In the genomic region with DNA sequence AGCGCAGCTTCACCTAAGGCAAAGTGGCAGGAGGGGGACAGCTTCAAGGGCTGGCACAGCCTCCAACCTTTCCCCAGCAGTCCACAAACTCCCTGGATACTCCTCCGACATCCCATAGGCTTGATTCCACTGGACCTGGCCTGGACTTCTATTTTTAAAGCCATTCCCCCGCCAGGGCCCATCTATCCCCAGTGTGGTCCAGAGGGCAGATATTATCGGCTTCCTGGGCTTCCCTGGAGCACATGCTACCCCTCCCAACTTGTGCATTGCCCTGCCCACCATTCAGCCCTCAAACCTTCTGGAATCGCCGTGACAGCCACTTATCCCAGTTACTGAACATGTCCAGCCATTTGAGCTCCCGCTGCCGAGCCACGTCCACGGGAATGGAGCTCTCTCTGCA, we compare ENCODE assay signal across 23 cellular contexts. TPM values are rescaled to one million over a fixed set of nuclear protein-coding genes. Genes with fewer than 3 reads are reported as not detected.
"Had no signal": no experiment of that assay in that cellular context is flagged by ENCODE, and none has a peak within 500 bp of the region (broad histone marks: within the 10 kb centered on the region; RNA-seq: fewer than 3 reads in every experiment).

No MANE protein-coding gene starts in this region.

- H3K4me3 ChIP-seq: skin epidermis had no signal

- H3K27ac Mint-ChIP-seq: activated naive CD4-positive, alpha-beta T cell treated with anti-CD3 and anti-CD28 coated beads, Interleukin-2, amount 10 ng/mL, durations not matched to agents 7 days and 5 days; naive B cell; progenitor cell of endocrine pancreas; type B pancreatic cell; WTC11 had no signal

- DNase-seq: activated CD4-positive, alpha-beta T cell treated with anti-CD3 and anti-CD28 coated beads for 4 hours; activated CD8-positive, alpha-beta memory T cell treated with anti-CD3 and anti-CD28 coated beads, Interleukin-2, amount 50 U/mL, for 48 hours; activated CD8-positive, alpha-beta T cell treated with anti-CD3 and anti-CD28 coated beads, Interleukin-2, amount 10 ng/mL, durations not matched to agents 7 days and 5 days; activated naive CD4-positive, alpha-beta T cell treated with anti-CD3 and anti-CD28 coated beads, Interleukin-2, amount 10 ng/mL, durations not matched to agents 7 days and 5 days; amniotic stem cell; brain microvascular endothelial cell; cerebellar nuclear complex; dermis blood vessel endothelial cell; effector memory CD8-positive, alpha-beta T cell; foreskin melanocyte; head of caudate nucleus; naive B cell; occipital lobe; stimulated activated CD4-positive, alpha-beta T cell treated with anti-CD3 and anti-CD28 coated beads, Interleukin-4, amount 100 ng/mL, for 24 hours; stimulated activated naive CD8-positive, alpha-beta T cell treated with anti-CD3 and anti-CD28 coated beads, Interleukin-15, Interleukin-2, amounts not matched to agents 100 U/mL and 50 U/mL, for 24 hours; T-helper 2 cell had no signal

- H3K27me3 ChIP-seq: brain microvascular endothelial cell had no signal

- H3K27me3 Mint-ChIP-seq: activated naive CD4-positive, alpha-beta T cell treated with anti-CD3 and anti-CD28 coated beads, Interleukin-2, amount 10 ng/mL, durations not matched to agents 7 days and 5 days; effector memory CD8-positive, alpha-beta T cell; naive B cell; progenitor cell of endocrine pancreas; type B pancreatic cell had no signal

- ATAC-seq: activated CD8-positive, alpha-beta T cell treated with anti-CD3 and anti-CD28 coated beads, Interleukin-2, amount 10 ng/mL, durations not matched to agents 7 days and 5 days; effector memory CD8-positive, alpha-beta T cell; right cardiac atrium; SK-N-SH treated with all-trans-retinoic acid at 6 μM for 48 hours; stimulated activated naive CD8-positive, alpha-beta T cell treated with anti-CD3 and anti-CD28 coated beads, Interleukin-15, Interleukin-2, amounts not matched to agents 100 U/mL and 50 U/mL, for 24 hours; WTC11 had no signal

- H3K4me3 Mint-ChIP-seq: activated CD8-positive, alpha-beta T cell treated with anti-CD3 and anti-CD28 coated beads, Interleukin-2, amount 10 ng/mL, durations not matched to agents 7 days and 5 days; activated naive CD4-positive, alpha-beta T cell treated with anti-CD3 and anti-CD28 coated beads, Interleukin-2, amount 10 ng/mL, durations not matched to agents 7 days and 5 days; effector memory CD8-positive, alpha-beta T cell; WTC11 had no signal

- H3K9me3 Mint-ChIP-seq: activated naive CD4-positive, alpha-beta T cell treated with anti-CD3 and anti-CD28 coated beads, Interleukin-2, amount 10 ng/mL, durations not matched to agents 7 days and 5 days; effector memory CD8-positive, alpha-beta T cell; naive B cell; type B pancreatic cell; WTC11 had no signal

- H3K27ac ChIP-seq: brain microvascular endothelial cell had no signal

RNA-seq across cellular contexts. Expression of gene MYL11, which starts 9.4 kb away (rescaled TPM):
- total RNA-seq: dermis blood vessel endothelial cell, fibroblast of lung had no signal

RNA-seq across cellular contexts. Expression of gene SEPTIN1, which starts 17.2 kb away (rescaled TPM):
- total RNA-seq: dermis blood vessel endothelial cell had no signal
- polyA plus RNA-seq: fibroblast of lung had no signal
